Comparison of ENCODE assay signal across 18 cellular contexts in genomic region chr19:49463960-49464740, GRCh38. TPM values are rescaled to one million over a fixed set of nuclear protein-coding genes. Genes with fewer than 3 reads are reported as not detected.
"Had no signal": no experiment of that assay in that cellular context is flagged by ENCODE, and none has a peak within 500 bp of the region (broad histone marks: within the 10 kb centered on the region; RNA-seq: fewer than 3 reads in every experiment).

No MANE protein-coding gene starts in this region.

- H3K4me1 Mint-ChIP-seq: nephron had no signal

- ATAC-seq: body of pancreas; right cardiac atrium; stimulated activated naive CD8-positive, alpha-beta T cell treated with anti-CD3 and anti-CD28 coated beads, Interleukin-15, Interleukin-2, amounts not matched to agents 100 U/mL and 50 U/mL, for 24 hours had no signal

- H3K9me3 Mint-ChIP-seq: immature natural killer cell, nephron had no signal

- DNase-seq: activated CD4-positive, CD25-positive, alpha-beta regulatory T cell; activated effector memory CD4-positive, alpha-beta T cell treated with anti-CD3 and anti-CD28 coated beads, Interleukin-2, amount 50 U/mL, for 16 hours; activated T-cell treated with anti-CD3 and anti-CD28 coated beads, Interleukin-2, amount 50 U/mL, for 1 hour; amygdala; body of pancreas; caudate nucleus; effector memory CD4-positive, alpha-beta T cell; head of caudate nucleus; immature natural killer cell; mesendoderm; occipital lobe; right cardiac atrium; stimulated activated CD4-positive, alpha-beta T cell treated with anti-CD3 and anti-CD28 coated beads, Interleukin-15, amount 100 ng/mL, for 24 hours; stimulated activated CD4-positive, alpha-beta T cell treated with anti-CD3 and anti-CD28 coated beads, Interleukin-4, amount 100 ng/mL, for 1 hour; stimulated activated naive CD8-positive, alpha-beta T cell treated with anti-CD3 and anti-CD28 coated beads, Interleukin-15, Interleukin-2, amounts not matched to agents 100 U/mL and 50 U/mL, for 24 hours; transverse colon had no signal

- H3K27me3 Mint-ChIP-seq: activated naive CD8-positive, alpha-beta T cell had no signal

- H3K27ac Mint-ChIP-seq: nephron had no signal

- H3K4me3 Mint-ChIP-seq: activated naive CD8-positive, alpha-beta T cell; immature natural killer cell; nephron had no signal

RNA-seq across cellular contexts. Expression of gene FLT3LG, which starts 9.9 kb away (rescaled TPM):
- total RNA-seq: occipital lobe had no signal

RNA-seq across cellular contexts. Expression of gene SLC17A7, which starts 22.8 kb away (rescaled TPM):
- polyA plus RNA-seq: immature natural killer cell had no signal
